Comparison of ENCODE assay signal across 22 cellular contexts in the genomic region with DNA sequence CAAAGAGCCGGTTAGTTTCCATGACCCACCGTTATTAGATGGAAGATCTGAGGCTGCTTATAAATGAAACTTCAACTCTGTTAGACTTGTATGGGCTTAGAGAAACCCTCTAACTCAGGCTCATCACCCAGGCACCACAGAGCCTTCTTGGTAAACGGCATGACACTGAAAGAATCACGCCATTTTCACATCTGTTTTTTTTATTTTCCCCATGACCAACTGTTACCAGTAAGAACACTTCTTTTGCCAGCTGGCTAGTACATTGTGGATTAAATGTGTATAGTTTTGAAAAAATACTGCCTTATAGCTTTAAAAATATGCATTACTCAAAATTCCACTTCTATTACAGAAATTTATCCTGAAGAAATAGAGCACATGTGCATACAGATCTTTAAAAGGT. TPM values are rescaled to one million over a fixed set of nuclear protein-coding genes. Genes with fewer than 3 reads are reported as not detected.
"Had no signal": no experiment of that assay in that cellular context is flagged by ENCODE, and none has a peak within 500 bp of the region (broad histone marks: within the 10 kb centered on the region; RNA-seq: fewer than 3 reads in every experiment).

No MANE protein-coding gene starts in this region.

- DNase-seq: KBM-7, MG63, NCI-H1092, NCI-H1105 treated with DMSO at 0.1 percent for 48 hours, NCI-H1417 treated with DMSO at 0.1 percent for 48 hours, NCI-H146, NCI-H1694 treated with DMSO at 0.1 percent for 48 hours, NCI-H1930, NCI-H2081, NCI-H2107, NCI-H2227 treated with DMSO at 0.1 percent for 48 hours, NCI-H524, NCI-H526 treated with DMSO at 0.1 percent for 48 hours, NCI-H748 treated with DMSO at 0.1 percent for 48 hours, RPMI8226, SHP77, T-helper 1 cell had no signal

- H3K27me3 ChIP-seq: MG63 had no signal

- H3K4me3 ChIP-seq: MG63 had no signal

- H3K9me3 ChIP-seq: MG63 had no signal

- H3K36me3 ChIP-seq: MG63 had no signal

- ATAC-seq: SK-N-SH treated with all-trans-retinoic acid at 6 μM for 48 hours had no signal

RNA-seq across cellular contexts. Expression of gene APELA, which starts 48.0 kb away (rescaled TPM):
- total RNA-seq: HT-29, LHCN-M2, NCI-H460, SK-MEL-5 had no signal
